ENCODE assay signal across 20 cellular contexts in the genomic region with DNA sequence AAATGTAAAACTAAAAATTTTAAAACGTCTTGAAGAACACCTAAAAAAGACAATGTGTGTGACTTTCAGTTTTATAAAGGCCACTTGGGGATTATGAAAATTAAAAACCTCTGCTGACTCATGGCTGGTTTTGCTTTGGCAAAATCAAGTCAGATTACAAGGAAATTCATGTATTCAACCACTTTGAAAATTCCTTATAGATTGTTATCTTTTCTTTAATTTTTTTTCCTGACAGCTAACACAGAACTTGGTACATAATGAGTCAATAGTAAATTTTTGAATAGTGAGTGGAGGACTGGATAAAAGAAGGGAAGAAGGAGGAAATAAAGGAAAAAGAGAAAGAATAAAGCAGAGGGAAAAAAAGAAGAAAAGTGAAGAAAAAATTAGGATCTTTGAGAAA.
DNase-seq lines count a peak whose midpoint lies in the region; ATAC-seq and TF ChIP-seq lines count a peak whose summit lies in the region.
"Had no signal": no experiment of that assay in that cellular context is flagged by ENCODE, and none has a peak within 500 bp of the region (broad histone marks: within the 10 kb centered on the region; RNA-seq: fewer than 3 reads in every experiment).

No MANE protein-coding gene starts in this region.

- H3K9me3 ChIP-seq in MM.1S (replicated peaks; ENCODE audit: insufficient read depth, low read length) (no peaks in the 10 kb centered on the region), BE2C (no peaks in the 10 kb centered on the region)
- H3K9me3 ChIP-seq: BLaER1, HAP-1 had no signal

- H3K4me1 ChIP-seq in MM.1S (ENCODE audit: low read length) (0 out of 2 replicates have a peak, but pooled peaks cover 4% of the 10 kb centered on the region), BE2C (no peaks in the 10 kb centered on the region; the same call in 1 of the 2 replicates)
- H3K4me1 ChIP-seq: BLaER1, HAP-1 had no signal

- H3F3A ChIP-seq in MM.1S (ENCODE audit: insufficient read depth, low read length): no peaks in the 10 kb centered on the region

- H2AFZ ChIP-seq in MM.1S (ENCODE audit: low read length): no peak overlapping the region
- H2AFZ ChIP-seq: GM23248 had no signal

- H3K9ac ChIP-seq in MM.1S (ENCODE audit: low read length): no peak overlapping the region
- H3K9ac ChIP-seq: BLaER1, GM23248 had no signal

- H3K4me3 ChIP-seq in MM.1S (ENCODE audit: low read length) (no peak overlapping the region), choroid plexus epithelial cell (ENCODE audit: low read depth, low read length) (no peak overlapping the region), BE2C (ENCODE audit: low read depth, low read length) (no peak overlapping the region)
- H3K4me3 ChIP-seq: BLaER1, GM23248, HAP-1, K562 had no signal

- no peak for TF ChIP-seq CTCF in MM.1S (IDR thresholded peaks at IDR 0.05; ENCODE audit: low read length)
- no peak for TF ChIP-seq CTCF in RWPE1 (conservative IDR thresholded peaks at IDR 0.05; ENCODE audit: low read depth)
- no peak for TF ChIP-seq CTCF in choroid plexus epithelial cell (conservative IDR thresholded peaks at IDR 0.05; ENCODE audit: low read depth, low read length)
- TF ChIP-seq CTCF in BE2C (IDR thresholded peaks at IDR 0.05; ENCODE audit: low read depth, low read length): no peak

- no peaks in the 10 kb centered on the region for H3K9me2 ChIP-seq in MM.1S (replicated peaks; ENCODE audit: insufficient read depth, low read length)

- CTCF ChIA-PET in RWPE1 (lab: Yijun Ruan, JAX): no interaction called here

- no peak overlapping the region for H3K27ac ChIP-seq in MM.1S (ENCODE audit: low read length)
- H3K27ac ChIP-seq in RWPE1: no peak overlapping the region
- H3K27ac ChIP-seq: BLaER1, GM23248, HL-60 had no signal

- H3K27me3 ChIP-seq in MM.1S (replicated peaks; ENCODE audit: insufficient read depth, low read length): no peaks in the 10 kb centered on the region
- no peaks in the 10 kb centered on the region for H3K27me3 ChIP-seq in BE2C
- H3K27me3 ChIP-seq: BLaER1 had no signal

- POLR2A ChIA-PET in RWPE1 (lab: Yijun Ruan, JAX; ENCODE audit: low non-redundant PET): no interaction called here

- H3K36me3 ChIP-seq in MM.1S (replicated peaks; ENCODE audit: insufficient read depth, low read length): no peaks in the 10 kb centered on the region
- H3K36me3 ChIP-seq in BE2C: no peaks in the 10 kb centered on the region
- H3K36me3 ChIP-seq: BLaER1, HAP-1 had no signal

- H4K20me1 ChIP-seq in MM.1S (ENCODE audit: insufficient read depth, low read length): no peaks in the 10 kb centered on the region
- H4K20me1 ChIP-seq: BLaER1 had no signal

- H3K4me2 ChIP-seq in MM.1S (ENCODE audit: low read depth, low read length): 0 out of 2 replicates have a peak overlapping the region, but pooled peaks have one; percentile 7
- H3K4me2 ChIP-seq: BLaER1 had no signal

- no peaks in the 10 kb centered on the region for H3K79me2 ChIP-seq in MM.1S (ENCODE audit: low read length)

- DNase-seq in COLO829 (ENCODE audit: low spot score) (peak; percentile 1), MM.1S (peak; percentile 16), RWPE1 (ENCODE audit: low spot score) (peak; percentile 1), choroid plexus epithelial cell (ENCODE audit: low read depth) (peak; percentile 23), BE2C (no peak), mucosa of gallbladder (ENCODE audit: low spot score) (no peak)
- no peak for DNase-seq in stimulated activated CD8-positive, alpha-beta memory T cell treated with anti-CD3 and anti-CD28 coated beads, Interleukin-4, amount 100 ng/mL, for 48 hours
- DNase-seq: ACHN; AML-193; Calu3; CD4-positive, alpha-beta memory T cell; DMS79 treated with DMSO at 0.1 percent for 48 hours; GF-D8; GM23248; IMR-90 had no signal

- no peak for ATAC-seq in GM21447 (IDR thresholded peaks at IDR 0.05; ENCODE audit: unreplicated experiment)
- ATAC-seq: K562 had no signal

Comparison
In these comparisons a context has a peak if more than half of its experiments do, and no peak if none do; other contexts are left out.
1. DNase-seq: peak in COLO829 (single experiment), MM.1S (single experiment), RWPE1 (single experiment) and choroid plexus epithelial cell (single experiment); none in stimulated activated CD8-positive, alpha-beta memory T cell treated with anti-CD3 and anti-CD28 coated beads, Interleukin-4, amount 100 ng/mL, for 48 hours (single experiment), BE2C (single experiment) and mucosa of gallbladder (single experiment).